ENCODE assay signal across 1 cellular context in genomic region chr4:110364911-110365520, GRCh38.
A peak's percentile ranks its signal among the peaks of the same experiment; 100 is the strongest.
TF ChIP-seq lines count a peak whose summit lies in the region.

No MANE protein-coding gene starts in this region.

TF ChIP-seq in liver, 16 proteins besides CTCF, POLR2A, EP300 and RAD21 (continued from another document):
- TF ChIP-seq REST (IDR thresholded peaks at IDR 0.05) (no peak), GABPA (IDR thresholded peaks at IDR 0.05 in 1 of 2, conservative IDR thresholded peaks at IDR 0.05 in 1 of 2) (no peak), ATF3 (IDR thresholded peaks at IDR 0.05) (no peak), SP1 (IDR thresholded peaks at IDR 0.05) (peak; percentile 53), MAX (IDR thresholded peaks at IDR 0.05) (no peak), TAF1 (conservative IDR thresholded peaks at IDR 0.05) (no peak), EGR1 (IDR thresholded peaks at IDR 0.05; ENCODE audit: low read depth in 2 of 2) (no peak), RXRA (IDR thresholded peaks at IDR 0.05) (peak in 1 of 2 donors; percentile 27), NR2F2 (IDR thresholded peaks at IDR 0.05) (peak; percentile 89), FOXA1 (IDR thresholded peaks at IDR 0.05) (no peak), YY1 (IDR thresholded peaks at IDR 0.05) (no peak), ZBTB33 (IDR thresholded peaks at IDR 0.05) (no peak)
